In the genomic region with DNA sequence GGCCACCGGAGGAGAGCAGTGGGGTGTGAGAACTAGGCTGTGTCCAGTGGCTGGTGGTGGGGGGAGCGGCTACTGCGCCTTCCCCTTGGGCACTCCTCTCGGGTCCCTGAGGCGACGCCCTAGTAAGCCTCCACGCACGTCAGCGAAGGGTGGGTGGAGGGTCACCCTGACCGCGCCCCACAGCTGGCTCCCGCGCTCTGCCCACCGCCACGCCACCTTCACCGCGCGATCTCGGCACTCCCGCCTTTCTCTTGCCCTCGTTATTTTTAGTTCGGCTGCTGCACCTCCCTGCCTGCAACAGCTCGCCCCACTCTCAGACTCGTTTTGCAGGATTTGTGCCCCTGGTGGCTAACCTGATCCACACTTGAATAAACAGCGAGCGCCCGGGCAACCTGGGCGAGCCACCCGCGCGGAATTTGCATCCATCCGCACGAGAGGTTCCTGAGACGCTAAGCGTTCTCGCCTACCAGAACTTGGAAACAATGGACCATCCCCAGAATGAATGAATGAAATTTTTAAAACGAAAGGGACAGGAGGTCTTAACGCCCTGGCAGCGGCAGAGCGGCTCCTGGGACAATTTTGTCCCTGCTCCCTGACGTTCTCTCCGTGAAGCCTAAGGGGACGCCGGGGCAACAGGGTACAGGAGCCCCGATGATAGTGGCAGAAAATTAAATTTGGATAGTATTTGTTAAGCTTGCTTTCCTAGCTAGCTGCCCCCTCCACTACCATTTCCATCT, we compare ENCODE assay signal across 8 cellular contexts. TPM values are rescaled to one million over a fixed set of nuclear protein-coding genes. Genes with fewer than 3 reads are reported as not detected.
A peak's percentile ranks its signal among the peaks of the same experiment; 100 is the strongest.
DNase-seq lines count a peak whose midpoint lies in the region; ATAC-seq and TF ChIP-seq lines count a peak whose summit lies in the region.

No MANE protein-coding gene starts in this region.

- H3K27me3 ChIP-seq in adrenal gland, result peaks cover 7% of the 10 kb centered on the region
- peaks cover 21% of the 10 kb centered on the region for H3K27me3 ChIP-seq in iPS DF 6.9 (ENCODE audit: control insufficient read depth, insufficient read depth, low read length)
- peaks cover 36% of the 10 kb centered on the region for H3K27me3 ChIP-seq in skeletal muscle satellite cell (ENCODE audit: control insufficient read depth, insufficient read depth, low read length)

- intact Hi-C loops in adrenal gland (cut with DNase I), result no loop called here

- H3K4me3 ChIP-seq in HFF-Myc (replicated peaks; ENCODE audit: low read depth, low read length) (peak overlapping the region; percentile 23), adrenal gland (peak overlapping the region in 1 of 4 donors; percentile 44), iPS DF 6.9 (ENCODE audit: low read length) (peak overlapping the region; percentile 24; the same call in 1 of the 2 replicates), skeletal muscle satellite cell (ENCODE audit: low read length) (peak overlapping the region; percentile 64)

- H3K36me3 ChIP-seq in adrenal gland (replicated peaks in 1 of 2), result no peaks in the 10 kb centered on the region
- H3K36me3 ChIP-seq in iPS DF 6.9 (ENCODE audit: control insufficient read depth, insufficient read depth, low read length), result no peaks in the 10 kb centered on the region
- H3K36me3 ChIP-seq in skeletal muscle satellite cell (ENCODE audit: insufficient read depth, low read length), result no peaks in the 10 kb centered on the region

- H3K4me1 ChIP-seq in adrenal gland (replicated peaks in 1 of 2) (peaks cover 0 to 6% of the 10 kb centered on the region in 2 donors), iPS DF 6.9 (ENCODE audit: control insufficient read depth, insufficient read depth, low read length) (peaks cover 1% of the 10 kb centered on the region; the same call in 1 of the 2 replicates), skeletal muscle satellite cell (ENCODE audit: control insufficient read depth, insufficient read depth, low read length) (peaks cover 16% of the 10 kb centered on the region)

- H3K27ac ChIP-seq in adrenal gland (no peak overlapping the region), iPS DF 6.9 (ENCODE audit: low read length) (no peak overlapping the region)

- ATAC-seq in GM18858 (IDR thresholded peaks at IDR 0.05; ENCODE audit: unreplicated experiment) (no peak), HG02973 (IDR thresholded peaks at IDR 0.05; ENCODE audit: unreplicated experiment) (no peak), GM21786 (IDR thresholded peaks at IDR 0.05; ENCODE audit: unreplicated experiment) (no peak)

- no peak for DNase-seq in HFF-Myc (ENCODE audit: extremely low read depth, low read depth)
- peak in 6 of 7 donors; percentile 29 to 67 (median 60) for DNase-seq in adrenal gland
- no peak for DNase-seq in iPS DF 6.9 (ENCODE audit: low read depth, low spot score)
- DNase-seq in anterior cingulate cortex (lab: John Stamatoyannopoulos, UW), result no peak

- no peaks in the 10 kb centered on the region for H3K9me3 ChIP-seq in adrenal gland (replicated peaks in 1 of 3)
- no peaks in the 10 kb centered on the region for H3K9me3 ChIP-seq in iPS DF 6.9 (ENCODE audit: control insufficient read depth, insufficient read depth, low read length)
- no peaks in the 10 kb centered on the region for H3K9me3 ChIP-seq in skeletal muscle satellite cell (replicated peaks; ENCODE audit: low read length)

- WGBS in adrenal gland, 4 donors, result 14 to 24% (median 14%) methylated on average over 35 to 45 of the region's 45 CpGs
- no CpG with 5 or more reads among the region's 45 CpGs for WGBS in iPS DF 6.9 (ENCODE audit: insufficient coverage, insufficient read length)

- H3K4me2 ChIP-seq in skeletal muscle satellite cell (ENCODE audit: low read length), result peak overlapping the region; percentile 87

- no peak for TF ChIP-seq POLR2A in adrenal gland (IDR thresholded peaks at IDR 0.05)

- TF ChIP-seq CTCF in HFF-Myc (IDR thresholded peaks at IDR 0.05; ENCODE audit: low read depth, low read length, missing control alignments) (peak; percentile 25), adrenal gland (IDR thresholded peaks at IDR 0.05) (peak; percentile 23 to 51 (median 42))

- H3K9ac ChIP-seq in skeletal muscle satellite cell (ENCODE audit: low read depth, low read length), result peak overlapping the region; percentile 3

RNA-seq across cellular contexts. Expression of gene BMP4, which starts 7.0 kb away (rescaled TPM):
- 10 to 100 TPM in 6 of 8 donors, 1 to 10 TPM in 2; 2.2 to 37.0 (median 19.4) TPM for total RNA-seq in adrenal gland
- 10 to 100 TPM in 2 of 3 donors, 1 to 10 TPM in 1; 4.6 to 25.6 (median 24.6) TPM for polyA plus RNA-seq in adrenal gland
- 0.87 TPM in 1 of 2 replicates, not detected in the other for total RNA-seq in skeletal muscle satellite cell (2012; rRNA removed)

Comparison
In these comparisons a context has a peak if more than half of its experiments do, and no peak if none do; other contexts are left out.
1. DNase-seq: peak in adrenal gland (6 of 7); none in HFF-Myc (single experiment), iPS DF 6.9 (single experiment) and anterior cingulate cortex (0 of 58).